1 cellular context compared by ENCODE assay signal in genomic region chr15:72141171-72142084, GRCh38.
TF ChIP-seq lines count a peak whose summit lies in the region.

No MANE protein-coding gene starts in this region.

TF ChIP-seq in HepG2, 621 proteins besides CTCF, POLR2A, EP300 and RAD21 (continued from another document):
- peak; percentile 47; the same call in 1 of the 2 replicates for TF ChIP-seq RERE (CRISPR knock-in tag; IDR thresholded peaks at IDR 0.05; ENCODE audit: low read depth)
